In genomic region chr20:25997367-25998053, GRCh38 we compare ENCODE assay signal across 6 cellular contexts.
DNase-seq lines count a peak whose midpoint lies in the region; ATAC-seq and TF ChIP-seq lines count a peak whose summit lies in the region.
"Not testable (repeated sequence)": the region's sequence is repeated elsewhere in the genome, so short reads cannot be mapped to it uniquely, and the experiment has no call there.

No MANE protein-coding gene starts in this region.

- peak; percentile 72 for ATAC-seq in GM18868 (IDR thresholded peaks at IDR 0.05; ENCODE audit: unreplicated experiment)

- DNase-seq in NCI-H524 treated with DMSO at 0.1 percent for 48 hours (lab: John Stamatoyannopoulos, UW) (peak; percentile 65), left kidney (ENCODE audit: low read depth, low spot score) (peak; percentile 17), osteocyte (ENCODE audit: extremely low spot score, unreplicated experiment) (peak; percentile 54), type B pancreatic cell (ENCODE audit: extremely low spot score, unreplicated experiment) (peak; percentile 47)
- DNase-seq in activated effector memory CD4-positive, alpha-beta T cell treated with anti-CD3 and anti-CD28 coated beads, Interleukin-2, amount 50 U/mL, for 16 hours, result peak; percentile 39

- H3K4me3 Mint-ChIP-seq in osteocyte (ENCODE audit: unreplicated experiment); type B pancreatic cell: not testable (repeated sequence)

- H3K4me1 Mint-ChIP-seq in osteocyte (ENCODE audit: unreplicated experiment); type B pancreatic cell (ENCODE audit: unreplicated experiment): not testable (repeated sequence)

- not testable (repeated sequence) for H3K9me3 Mint-ChIP-seq in osteocyte (ENCODE audit: unreplicated experiment); type B pancreatic cell

- H3K27ac Mint-ChIP-seq in osteocyte (ENCODE audit: unreplicated experiment); type B pancreatic cell: not testable (repeated sequence)

- not testable (repeated sequence) for TF ChIP-seq CTCF in osteocyte (IDR thresholded peaks at IDR 0.05); type B pancreatic cell (conservative IDR thresholded peaks at IDR 0.05)

- H3K36me3 Mint-ChIP-seq in osteocyte (ENCODE audit: unreplicated experiment); type B pancreatic cell: not testable (repeated sequence)

- H3K27me3 Mint-ChIP-seq in osteocyte (ENCODE audit: unreplicated experiment), result not testable (repeated sequence)
- peaks cover 13% of the 10 kb centered on the region for H3K27me3 Mint-ChIP-seq in type B pancreatic cell

Comparison
In these comparisons a context has a peak if more than half of its experiments do, and no peak if none do; other contexts are left out.
1. Peak in every context shown above with its lines: DNase-seq and ATAC-seq.